In genomic region chr16:12067714-12068401, GRCh38 we compare ENCODE assay signal across 8 cellular contexts.
DNase-seq lines count a peak whose midpoint lies in the region; ATAC-seq lines count a peak whose summit lies in the region.

No MANE protein-coding gene starts in this region.

- H3K9me3 Mint-ChIP-seq in T-cell: no peaks in the 10 kb centered on the region
- H3K9me3 Mint-ChIP-seq in immature natural killer cell: no peaks in the 10 kb centered on the region

- in situ Hi-C loops in T47D (cut with HindIII; ENCODE audit: low pct_unique_long_range_greater_than_20kb, low sequenced_read_pairs): no loop called here

- intact Hi-C loops in Right ventricle myocardium inferior (cut with DNase I): loop anchor here (2.0 to 10.0 kb wide), 4 partner anchors 91 to 663 kb away; partner anchors contain the start of genes RSL1D1 and SNX29
- intact Hi-C loops in cardiac septum (cut with DNase I): loop anchor here (5.0 to 10.0 kb wide), 4 partner anchors 91 to 663 kb away; partner anchors contain the start of gene SNX29

- DNase-seq in Right ventricle myocardium inferior (ENCODE audit: missing footprints): no peak
- no peak for DNase-seq in cardiac septum (ENCODE audit: low spot score)
- peak; percentile 77 for DNase-seq in NCI-H146 treated with DMSO at 0.1 percent for 48 hours (lab: John Stamatoyannopoulos, UW; ENCODE audit: unreplicated experiment)
- DNase-seq in T-cell: peak in 25 of 34 experiments; percentile 14 to 64 (median 40)
- DNase-seq in T47D (ENCODE audit: low read depth in 1 of 2, low spot score in 1 of 2): peak; percentile 76 to 82
- peak; percentile 55 to 62 (median 56) for DNase-seq in immature natural killer cell
- peak in 2 of 3 donors; percentile 34 to 64 for DNase-seq in stimulated activated CD4-positive, alpha-beta T cell treated with anti-CD3 and anti-CD28 coated beads, Interleukin-12 subunit alpha, Interleukin-12 subunit beta, amount 100 ng/mL, for 48 hours (ENCODE audit: low read depth in 2 of 3, low spot score in 1 of 3)

- ATAC-seq in Right ventricle myocardium inferior (peak; percentile 67), T-cell (replicated peaks in 1 of 4) (peak; percentile 76 to 80 (median 78)), HG02840 (IDR thresholded peaks at IDR 0.05; ENCODE audit: low FRiP score, unreplicated experiment) (no peak)

- CTCF ChIA-PET in T-cell (lab: Charles Lee): interaction anchor here (0.6 to 1.4 kb wide), 23 partner anchors 10 to 1126 kb away, joined by 3 to 13 read pairs (median 4); partner anchors contain the start of genes DEXI (in 1 of the 2) and SNX29 (in 1 of the 2)

- POLR2A ChIA-PET in T-cell (lab: Charles Lee): interaction anchor here in 1 of 2 donors (0.6 kb wide), 1 partner anchor 235 kb away, joined by 12 read pairs; no protein-coding TSS in a partner anchor

- H3K36me3 Mint-ChIP-seq in T-cell (peaks cover 14% of the 10 kb centered on the region), immature natural killer cell (peaks cover 0 to 4% (median 3%) of the 10 kb centered on the region in 3 donors)

- H3K4me1 Mint-ChIP-seq in T-cell: peaks cover 0 to 5% (median 4%) of the 10 kb centered on the region in 3 donors
- H3K4me1 Mint-ChIP-seq in immature natural killer cell: peaks cover 1 to 5% of the 10 kb centered on the region in 2 donors

- peak overlapping the region in 1 of 2 donors; percentile 39 for H3K27ac Mint-ChIP-seq in T-cell
- peak overlapping the region in 2 of 6 donors; percentile 8 to 14 for H3K27ac Mint-ChIP-seq in immature natural killer cell

- no peak overlapping the region for H3K4me3 Mint-ChIP-seq in T-cell
- no peak overlapping the region for H3K4me3 Mint-ChIP-seq in immature natural killer cell

- H3K27me3 Mint-ChIP-seq in T-cell (no peaks in the 10 kb centered on the region), immature natural killer cell (ENCODE audit: low read depth in 3 of 3) (peaks cover 0 to 3% (median 0%) of the 10 kb centered on the region in 3 donors)

Comparison
In these comparisons a context has a peak if more than half of its experiments do, and no peak if none do; other contexts are left out.
1. DNase-seq: peak in NCI-H146 treated with DMSO at 0.1 percent for 48 hours (single experiment), T-cell (25 of 34), T47D (2 of 2), immature natural killer cell (3 of 3) and stimulated activated CD4-positive, alpha-beta T cell treated with anti-CD3 and anti-CD28 coated beads, Interleukin-12 subunit alpha, Interleukin-12 subunit beta, amount 100 ng/mL, for 48 hours (2 of 3); none in Right ventricle myocardium inferior (single experiment) and cardiac septum (single experiment).